In the genomic region with DNA sequence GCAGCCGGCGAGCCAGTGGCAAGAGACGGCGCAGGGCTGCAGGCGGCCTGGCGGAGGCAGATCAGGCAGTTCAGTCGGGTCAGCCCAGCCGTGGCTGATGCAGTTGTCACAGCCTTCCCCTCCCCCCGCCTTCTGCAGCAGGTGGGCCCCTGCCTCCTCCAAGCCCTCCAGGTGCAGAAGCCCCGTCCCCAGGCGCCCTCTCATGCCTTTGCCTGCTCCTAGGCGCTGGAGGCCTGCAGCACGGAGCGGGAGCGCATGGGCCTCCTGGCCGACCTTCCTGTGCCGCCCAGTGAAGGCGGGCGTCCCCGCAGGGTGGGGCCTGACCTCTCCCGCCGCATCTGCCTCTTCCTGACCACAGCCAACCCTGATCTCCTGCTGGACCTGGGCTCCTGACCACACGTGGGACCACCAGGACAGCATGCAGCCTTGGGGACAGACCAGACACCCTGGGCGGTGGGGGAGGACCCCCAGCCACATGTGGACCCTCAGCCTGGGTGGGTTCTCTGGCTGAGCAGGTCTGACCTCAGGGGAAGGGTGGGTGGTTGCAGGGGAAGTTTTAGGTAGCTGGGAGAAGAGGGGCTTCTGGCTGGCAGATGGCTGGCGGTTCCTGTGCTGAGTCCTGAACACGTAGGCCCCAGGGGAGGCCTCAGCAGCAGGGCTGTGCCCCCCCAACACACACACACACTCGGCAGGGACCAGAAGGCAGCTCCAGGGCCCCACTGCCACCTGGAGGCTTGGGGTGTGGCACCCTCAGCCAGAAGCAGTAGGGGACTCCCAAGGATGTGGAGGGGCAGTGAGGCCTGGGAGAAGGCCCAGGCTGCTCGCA, we compare ENCODE assay signal across 18 cellular contexts. TPM values are rescaled to one million over a fixed set of nuclear protein-coding genes. Genes with fewer than 3 reads are reported as not detected.
A peak's percentile ranks its signal among the peaks of the same experiment; 100 is the strongest.
DNase-seq lines count a peak whose midpoint lies in the region; ATAC-seq, FAIRE-seq and TF ChIP-seq lines count a peak whose summit lies in the region.
"Had no signal": no experiment of that assay in that cellular context is flagged by ENCODE, and none has a peak within 500 bp of the region (broad histone marks: within the 10 kb centered on the region; RNA-seq: fewer than 3 reads in every experiment).

No MANE protein-coding gene starts in this region.

- peaks cover 5% of the 10 kb centered on the region; the same call in 1 of the 2 replicates for H3K9me1 ChIP-seq in IMR-90 (ENCODE audit: insufficient read depth, low read length)

- no peak overlapping the region for H3K4me3 ChIP-seq in BLaER1 treated with 17β-estradiol and CSF1 and Interleukin-3, amounts not matched to agents 10 nM and 100 nM
- H3K4me3 ChIP-seq in IMR-90 (ENCODE audit: insufficient read depth, low read depth, low read length) (no peak overlapping the region), GM12878 (no peak overlapping the region), neuronal stem cell (ENCODE audit: low read length in 2 of 2) (no peak overlapping the region)
- H3K4me3 ChIP-seq: ascending aorta, sigmoid colon, uterus had no signal

- H2BK15ac ChIP-seq in IMR-90 (ENCODE audit: low read depth, low read length) (no peak overlapping the region), neuronal stem cell (ENCODE audit: low read length) (no peak overlapping the region)

- in situ Hi-C loops in IMR-90 (cut with MboI; ENCODE audit: low sequenced_read_pairs) (no loop called here), GM12878 (cut with MboI) (no loop called here)

- dilution Hi-C loops in IMR-90 (cut with HindIII; ENCODE audit: low sequenced_read_pairs, unreplicated experiment): no loop called here

- H3K18ac ChIP-seq in IMR-90 (ENCODE audit: low read depth, low read length) (no peak overlapping the region), neuronal stem cell (ENCODE audit: low read length) (no peak overlapping the region)

- TF ChIP-seq RAD21 in IMR-90 (IDR thresholded peaks at IDR 0.05; ENCODE audit: low read length) (no peak), GM12878 (IDR thresholded peaks at IDR 0.05; ENCODE audit: insufficient read depth, low read depth, low read length) (no peak)

- no peak overlapping the region for H3K4ac ChIP-seq in IMR-90 (ENCODE audit: low read depth, low read length)
- H3K4ac ChIP-seq in neuronal stem cell (ENCODE audit: low read length): no peak overlapping the region

- H2BK120ac ChIP-seq in IMR-90 (ENCODE audit: low read depth, low read length): no peak overlapping the region
- no peak overlapping the region for H2BK120ac ChIP-seq in neuronal stem cell (ENCODE audit: low read depth, low read length)

- H4K91ac ChIP-seq in IMR-90 (ENCODE audit: insufficient read depth, low read depth, low read length) (no peak overlapping the region), neuronal stem cell (ENCODE audit: low read depth, low read length, poor library complexity) (no peak overlapping the region)

- peaks cover 21 to 41% (median 33%) of the 10 kb centered on the region in 10 experiments for H3K4me1 ChIP-seq in BLaER1 treated with 17β-estradiol and CSF1 and Interleukin-3, amounts not matched to agents 10 nM and 100 nM
- H3K4me1 ChIP-seq in IMR-90 (ENCODE audit: control insufficient read depth, insufficient read depth, low read length) (peaks cover 14% of the 10 kb centered on the region), GM12878 (ENCODE audit: control insufficient read depth, insufficient read depth, low read length) (peaks cover 12% of the 10 kb centered on the region), neuronal stem cell (ENCODE audit: control insufficient read depth in 2 of 2, insufficient read depth in 1 of 2, low read depth in 1 of 2, low read length in 2 of 2) (peaks cover 9 to 14% of the 10 kb centered on the region in 2 donors)

- peak overlapping the region in 5 of 11 experiments; percentile 1 to 100 (median 26); a peak in 3 of 22 replicates for H3K4me2 ChIP-seq in BLaER1 treated with 17β-estradiol and CSF1 and Interleukin-3, amounts not matched to agents 10 nM and 100 nM
- H3K4me2 ChIP-seq in IMR-90 (ENCODE audit: low read depth, low read length): no peak overlapping the region
- no peak overlapping the region for H3K4me2 ChIP-seq in GM12878 (ENCODE audit: control insufficient read depth, insufficient read depth)
- no peak overlapping the region for H3K4me2 ChIP-seq in neuronal stem cell (ENCODE audit: insufficient read depth, low read length, poor library complexity, severe bottlenecking)

- H3K23ac ChIP-seq in IMR-90 (ENCODE audit: low read depth, low read length): no peak overlapping the region
- H3K23ac ChIP-seq in neuronal stem cell (ENCODE audit: low read depth, low read length, poor library complexity): peak overlapping the region; percentile 91

- peaks cover 48 to 67% (median 59%) of the 10 kb centered on the region in 11 experiments for H3K36me3 ChIP-seq in BLaER1 treated with 17β-estradiol and CSF1 and Interleukin-3, amounts not matched to agents 10 nM and 100 nM
- peaks cover 33% of the 10 kb centered on the region for H3K36me3 ChIP-seq in IMR-90 (ENCODE audit: control insufficient read depth, insufficient read depth, low read length)
- peaks cover 2 to 8% of the 10 kb centered on the region in 2 experiments; a peak in 3 of 4 replicates for H3K36me3 ChIP-seq in GM12878 (ENCODE audit: control insufficient read depth in 2 of 2, insufficient read depth in 2 of 2, low read length in 1 of 2)
- peaks cover 32 to 69% of the 10 kb centered on the region in 2 donors for H3K36me3 ChIP-seq in neuronal stem cell (replicated peaks in 1 of 2; ENCODE audit: control insufficient read depth in 2 of 2, insufficient read depth in 2 of 2, low read length in 2 of 2)
- H3K36me3 ChIP-seq: uterus had no signal

- BruUV-seq in IMR-90 (replicated peaks; lab: Mats Ljungman, UMichigan): no TSS peak
- BruUV-seq in GM12878 (replicated peaks; lab: Mats Ljungman, UMichigan): no TSS peak

- no peak for TF ChIP-seq EP300 in GM12878 (IDR thresholded peaks at IDR 0.05; ENCODE audit: borderline replicate concordance in 1 of 2, control insufficient read depth in 1 of 2, low read depth in 2 of 2, low read length in 2 of 2)

- H3K56ac ChIP-seq in IMR-90 (ENCODE audit: extremely low read depth, insufficient read depth, low read length): no peak overlapping the region

- H3K9ac ChIP-seq in BLaER1 treated with 17β-estradiol and CSF1 and Interleukin-3, amounts not matched to agents 10 nM and 100 nM: peak overlapping the region in 6 of 11 experiments; percentile 18 to 98 (median 74); a peak in 7 of 22 replicates
- H3K9ac ChIP-seq in IMR-90 (ENCODE audit: low read depth, low read length) (no peak overlapping the region), GM12878 (ENCODE audit: control insufficient read depth, insufficient read depth, low read length) (no peak overlapping the region), neuronal stem cell (ENCODE audit: low read depth, low read length, poor library complexity) (peak overlapping the region; percentile 44)
- H3K9ac ChIP-seq: parathyroid adenoma had no signal

- no peak for DNase-seq in IMR-90
- no peak for DNase-seq in GM12878 (ENCODE audit: low read depth, low spot score)
- DNase-seq in neuronal stem cell (ENCODE audit: low spot score): no peak
- DNase-seq: head of caudate nucleus, MM.1S, NCI-H748 treated with DMSO at 0.1 percent for 48 hours, SHP77, sigmoid colon, SW 1271, uterus had no signal

- no peak overlapping the region for H2BK20ac ChIP-seq in IMR-90 (ENCODE audit: low read depth, low read length)

- H3K79me2 ChIP-seq in GM12878 (ENCODE audit: control insufficient read depth, insufficient read depth, low read length): peaks cover 35% of the 10 kb centered on the region

- POLR2A ChIA-PET in IMR-90 (lab: Charles Lee; ENCODE audit: unreplicated experiment): no interaction called here
- POLR2A ChIA-PET in GM12878 (lab: Charles Lee): no interaction called here

- no peak for FAIRE-seq in GM12878 (lab: Jason Lieb, UNC)
- FAIRE-seq: GM19239 had no signal

- RAD21 ChIA-PET in GM12878 (lab: Charles Lee; ENCODE audit: unreplicated experiment): no interaction called here

- CTCF ChIA-PET in IMR-90 (lab: Yijun Ruan, JAX): no interaction called here
- CTCF ChIA-PET in GM12878 (lab: Yijun Ruan, JAX): no interaction called here

- TF ChIP-seq POLR2A in IMR-90 (IDR thresholded peaks at IDR 0.05; ENCODE audit: low read depth, low read length) (no peak), GM12878 (IDR thresholded peaks at IDR 0.05; ENCODE audit: low read depth, low read length) (peak; percentile 51)

- peak overlapping the region; percentile 49 for H2AFZ ChIP-seq in IMR-90 (replicated peaks; ENCODE audit: low read length, poor library complexity)
- H2AFZ ChIP-seq in GM12878 (ENCODE audit: control insufficient read depth, low read depth, low read length): no peak overlapping the region
- no peak overlapping the region for H2AFZ ChIP-seq in neuronal stem cell (ENCODE audit: low read length)
- H2AFZ ChIP-seq: parathyroid adenoma had no signal

- H4K20me1 ChIP-seq in BLaER1 treated with 17β-estradiol and CSF1 and Interleukin-3, amounts not matched to agents 10 nM and 100 nM: peaks cover 67 to 86% (median 73%) of the 10 kb centered on the region in 11 experiments
- peaks cover 21% of the 10 kb centered on the region for H4K20me1 ChIP-seq in IMR-90 (ENCODE audit: insufficient read depth, low read length)
- no peaks in the 10 kb centered on the region for H4K20me1 ChIP-seq in GM12878 (ENCODE audit: control insufficient read depth, insufficient read depth)

- H3K27me3 ChIP-seq in BLaER1 treated with 17β-estradiol and CSF1 and Interleukin-3, amounts not matched to agents 10 nM and 100 nM: no peaks in the 10 kb centered on the region
- H3K27me3 ChIP-seq in IMR-90 (ENCODE audit: control insufficient read depth, insufficient read depth, low read length) (no peaks in the 10 kb centered on the region), GM12878 (replicated peaks in 1 of 2; ENCODE audit: control insufficient read depth in 2 of 2, insufficient read depth in 2 of 2, low read length in 1 of 2) (no peaks in the 10 kb centered on the region), neuronal stem cell (ENCODE audit: control insufficient read depth in 3 of 3, insufficient read depth in 3 of 3, low read depth in 1 of 3, low read length in 3 of 3) (no peaks in the 10 kb centered on the region)
- H3K27me3 ChIP-seq: ascending aorta, dorsolateral prefrontal cortex, sigmoid colon, uterus had no signal

- H2BK5ac ChIP-seq in IMR-90 (ENCODE audit: low read depth, low read length, poor library complexity, severe bottlenecking): no peak overlapping the region
- H2BK5ac ChIP-seq in neuronal stem cell (ENCODE audit: low read length): peak overlapping the region; percentile 66

- H3K79me1 ChIP-seq in IMR-90 (ENCODE audit: low read depth in 1 of 2, low read length in 2 of 2) (peaks cover 17 to 61% of the 10 kb centered on the region in 2 experiments), neuronal stem cell (ENCODE audit: low read depth, low read length) (peaks cover 35% of the 10 kb centered on the region)

- H2AK5ac ChIP-seq in IMR-90 (ENCODE audit: low read depth, low read length) (no peak overlapping the region), neuronal stem cell (ENCODE audit: low read depth, low read length) (no peak overlapping the region)

- H3K9me3 ChIP-seq in BLaER1 treated with 17β-estradiol and CSF1 and Interleukin-3, amounts not matched to agents 10 nM and 100 nM (replicated peaks in 1 of 11): no peaks in the 10 kb centered on the region
- no peaks in the 10 kb centered on the region for H3K9me3 ChIP-seq in IMR-90 (ENCODE audit: control insufficient read depth, insufficient read depth, low read length)
- no peaks in the 10 kb centered on the region for H3K9me3 ChIP-seq in GM12878 (replicated peaks; ENCODE audit: control insufficient read depth, insufficient read depth, low read length)
- no peaks in the 10 kb centered on the region for H3K9me3 ChIP-seq in neuronal stem cell (replicated peaks in 1 of 2; ENCODE audit: control insufficient read depth in 2 of 2, insufficient read depth in 1 of 2, low read depth in 1 of 2, low read length in 2 of 2)
- H3K9me3 ChIP-seq: ascending aorta, sigmoid colon, uterus had no signal

- H2BK12ac ChIP-seq in neuronal stem cell (ENCODE audit: low read length): no peak overlapping the region

- H3K14ac ChIP-seq in IMR-90 (replicated peaks; ENCODE audit: low read depth, low read length) (no peak overlapping the region), neuronal stem cell (ENCODE audit: low read length) (no peak overlapping the region)

- no peak overlapping the region for H4K5ac ChIP-seq in IMR-90 (ENCODE audit: low read depth, low read length)

- H2AK9ac ChIP-seq in IMR-90 (replicated peaks; ENCODE audit: low read depth, low read length, poor library complexity): no peak overlapping the region

- WGBS in IMR-90 (ENCODE audit: extremely low coverage in 2 of 2, insufficient read length in 1 of 2), 2 experiments: 82% methylated on average over 6 of the region's 28 CpGs; no CpG with 5 or more reads in 1 of the 2 experiments
- 81% methylated on average over 27 of the region's 28 CpGs for WGBS in GM12878 (ENCODE audit: insufficient coverage, insufficient replicate concordance, low lambda C conversion rate, missing lambda C conversion rate)
- whole genome bisulfite sequencing in neuronal stem cell (ENCODE audit: extremely low coverage in 2 of 2, insufficient read length in 2 of 2, insufficient replicate concordance in 1 of 2), 2 donors: no CpG with 5 or more reads among the region's 28 CpGs

- no peak overlapping the region for H4K8ac ChIP-seq in IMR-90 (ENCODE audit: low read depth in 2 of 2, low read length in 2 of 2)
- H4K8ac ChIP-seq in neuronal stem cell (ENCODE audit: low read depth, low read length): no peak overlapping the region

- intact Hi-C loops in IMR-90 (cut with micrococcal nuclease) (no loop called here), GM12878 (cut with micrococcal nuclease; ENCODE audit: unreplicated experiment) (no loop called here)

- no peak for TF ChIP-seq CTCF in IMR-90 (conservative IDR thresholded peaks at IDR 0.05; ENCODE audit: low read depth, low read length)
- no peak for TF ChIP-seq CTCF in GM12878 (IDR thresholded peaks at IDR 0.05 in 2 of 3, conservative IDR thresholded peaks at IDR 0.05 in 1 of 3; ENCODE audit: control insufficient read depth in 2 of 3, extremely low read depth in 1 of 3, insufficient read depth in 1 of 3, low read depth in 3 of 3, low read length in 3 of 3)

- SMC1A ChIA-PET in GM12878 (lab: Charles Lee; ENCODE audit: uncharacterized antibody, unreplicated experiment): no interaction called here

- ATAC-seq in IMR-90 (ENCODE audit: low read depth) (no peak), GM12878 (no peak), HG03135 (IDR thresholded peaks at IDR 0.05; ENCODE audit: unreplicated experiment) (no peak), HG03039 (IDR thresholded peaks at IDR 0.05; ENCODE audit: unreplicated experiment) (no peak), HG03139 (IDR thresholded peaks at IDR 0.05; ENCODE audit: unreplicated experiment) (no peak)

- no peak overlapping the region for H3K27ac ChIP-seq in BLaER1 treated with 17β-estradiol and CSF1 and Interleukin-3, amounts not matched to agents 10 nM and 100 nM
- H3K27ac ChIP-seq in IMR-90 (ENCODE audit: insufficient read depth, low read length) (no peak overlapping the region), GM12878 (ENCODE audit: control insufficient read depth, insufficient read depth) (no peak overlapping the region), neuronal stem cell (replicated peaks; ENCODE audit: low read length) (no peak overlapping the region)
- H3K27ac ChIP-seq: ascending aorta, dorsolateral prefrontal cortex, parathyroid adenoma, sigmoid colon, uterus had no signal

RNA-seq across cellular contexts. Expression of a gene that starts 3.1 kb away (rescaled TPM):
- 68.5 and 73.3 TPM in 2 replicates for total RNA-seq in IMR-90 (2012; rRNA removed)
- polyA plus RNA-seq in IMR-90 (2012; rRNA removed): 80.4 and 87.2 TPM in 2 replicates
- 85.4 and 140 TPM in 2 replicates for polyA plus RNA-seq in IMR-90 (2012; cell fraction: cytosol; rRNA removed)
- polyA plus RNA-seq in IMR-90 (2012; cell fraction: nucleus; rRNA removed; ENCODE audit: low replicate concordance): 69.2 and 93.1 TPM in 2 replicates
- total RNA-seq in GM12878 (2013; cell fraction: nucleolus; rRNA removed): 26.9 and 32.5 TPM in 2 replicates
- 144 and 185 TPM in 2 replicates for total RNA-seq in GM12878 (2014; rRNA removed)
- total RNA-seq in GM12878 (2014; rRNA removed; fragmentation: Illumina TruSeq; extraction: Trizol): 92.3 and 109 TPM in 2 replicates
- total RNA-seq in GM12878 (2021): 184 and 190 TPM in 2 replicates
- polyA plus RNA-seq in GM12878 (2011; ENCODE audit: low read depth): 24.8 TPM
- polyA plus RNA-seq in GM12878 (2011; rRNA removed): 62.8 and 99.3 TPM in 2 replicates
- polyA plus RNA-seq in GM12878 (2011; cell fraction: cytosol; rRNA removed): 130 and 176 TPM in 2 replicates
- polyA plus RNA-seq in GM12878 (2011; cell fraction: nucleus; rRNA removed): 107 and 127 TPM in 2 replicates
- 75.1 and 85.8 TPM in 2 replicates for polyA plus RNA-seq in GM12878 (2012)
- 18.2 and 56.0 TPM in 2 replicates for polyA plus RNA-seq in GM12878 (2014; fragmentation: Illumina TruSeq; extraction: Trizol)
- 10 to 100 TPM in 1 of 2 experiments, 1 to 10 TPM in 1; 3.6 to 17.9 TPM for polyA plus RNA-seq in GM12878 (2014; fragmentation: Nextera tagmentation; extraction: Ambion mirVana)
- 189 and 209 TPM in 2 replicates for polyA plus RNA-seq in GM12878 (2014; rRNA removed)
- 100 to 1,000 TPM; 265 to 285 TPM for polyA plus RNA-seq in GM12878 (2016; fragmentation: Nextera tagmentation; extraction: Ambion mirVana)
- 31.2 and 42.9 TPM in 2 replicates for polyA minus RNA-seq in GM12878 (2011; rRNA and poly(A)+ RNA removed)
- 29.7 and 32.3 TPM in 2 replicates for polyA minus RNA-seq in GM12878 (2011; cell fraction: cytosol; rRNA and poly(A)+ RNA removed)
- polyA minus RNA-seq in GM12878 (2011; cell fraction: nucleus; rRNA and poly(A)+ RNA removed): 22.8 and 37.4 TPM in 2 replicates
- polyA plus RNA-seq in neuronal stem cell (2013, experiment 1 of 2): 108 TPM
- polyA plus RNA-seq in neuronal stem cell (2013, experiment 2 of 2): 110 TPM

RNA-seq across cellular contexts. Expression of a gene that starts 3.4 kb away (rescaled TPM):
- total RNA-seq in IMR-90 (2012; rRNA removed): 1.3 and 1.4 TPM in 2 replicates
- polyA plus RNA-seq in IMR-90 (2012; rRNA removed): 9.6 and 11.1 TPM in 2 replicates
- polyA plus RNA-seq in IMR-90 (2012; cell fraction: cytosol; rRNA removed): 2.9 and 4.0 TPM in 2 replicates
- polyA plus RNA-seq in IMR-90 (2012; cell fraction: nucleus; rRNA removed; ENCODE audit: low replicate concordance): 68.1 and 156 TPM in 2 replicates
- 54.8 and 65.8 TPM in 2 replicates for total RNA-seq in GM12878 (2013; cell fraction: nucleolus; rRNA removed)
- 6.2 and 9.5 TPM in 2 replicates for total RNA-seq in GM12878 (2014; rRNA removed)
- total RNA-seq in GM12878 (2014; rRNA removed; fragmentation: Illumina TruSeq; extraction: Trizol): 1.4 and 2.1 TPM in 2 replicates
- 15.8 and 16.9 TPM in 2 replicates for total RNA-seq in GM12878 (2021)
- polyA plus RNA-seq in GM12878 (2011; ENCODE audit: low read depth): 5.6 TPM
- 2.8 and 4.7 TPM in 2 replicates for polyA plus RNA-seq in GM12878 (2011; rRNA removed)
- 3.5 and 7.9 TPM in 2 replicates for polyA plus RNA-seq in GM12878 (2011; cell fraction: cytosol; rRNA removed)
- 152 and 178 TPM in 2 replicates for polyA plus RNA-seq in GM12878 (2011; cell fraction: nucleus; rRNA removed)
- polyA plus RNA-seq in GM12878 (2012): 10.3 and 11.2 TPM in 2 replicates
- polyA plus RNA-seq in GM12878 (2014; fragmentation: Illumina TruSeq; extraction: Trizol): 0.79 and 2.1 TPM in 2 replicates
- under 1 TPM; 0.29 to 0.80 TPM for polyA plus RNA-seq in GM12878 (2014; fragmentation: Nextera tagmentation; extraction: Ambion mirVana)
- polyA plus RNA-seq in GM12878 (2014; rRNA removed): 13.3 and 16.2 TPM in 2 replicates
- 1 to 10 TPM; 3.4 to 4.7 TPM for polyA plus RNA-seq in GM12878 (2016; fragmentation: Nextera tagmentation; extraction: Ambion mirVana)
- 1.6 and 5.0 TPM in 2 replicates for polyA minus RNA-seq in GM12878 (2011; rRNA and poly(A)+ RNA removed)
- polyA minus RNA-seq in GM12878 (2011; cell fraction: cytosol; rRNA and poly(A)+ RNA removed): 1.7 and 2.6 TPM in 2 replicates
- 18.6 and 28.8 TPM in 2 replicates for polyA minus RNA-seq in GM12878 (2011; cell fraction: nucleus; rRNA and poly(A)+ RNA removed)
- polyA plus RNA-seq in neuronal stem cell (2013, experiment 1 of 2): 3.6 TPM
- 3.3 TPM for polyA plus RNA-seq in neuronal stem cell (2013, experiment 2 of 2)

RNA-seq across cellular contexts. Expression of a gene that starts 4.7 kb away (rescaled TPM):
- total RNA-seq in IMR-90 (2012; rRNA removed) (12.7 and 15.3 TPM in 2 replicates), GM12878 (2014; rRNA removed) (49.8 and 55.5 TPM in 2 replicates), GM12878 (2014; rRNA removed; fragmentation: Illumina TruSeq; extraction: Trizol) (4.3 and 5.2 TPM in 2 replicates), GM12878 (2021) (46.7 and 47.7 TPM in 2 replicates)
- polyA plus RNA-seq in IMR-90 (2012; rRNA removed) (41.2 and 61.6 TPM in 2 replicates), GM12878 (2011; rRNA removed) (5.1 and 13.6 TPM in 2 replicates), GM12878 (2014; fragmentation: Illumina TruSeq; extraction: Trizol) (0.81 TPM in 1 of 2 replicates, not detected in the other), GM12878 (2014; fragmentation: Nextera tagmentation; extraction: Ambion mirVana) (1 to 10 TPM in 1 of 2 experiments, under 1 TPM in 1; 0.61 to 4.6 TPM), GM12878 (2014; rRNA removed) (51.7 and 63.4 TPM in 2 replicates), GM12878 (2016; fragmentation: Nextera tagmentation; extraction: Ambion mirVana) (10 to 100 TPM; 39.5 to 41.1 TPM)
- 33.9 and 84.6 TPM in 2 replicates for polyA plus RNA-seq in IMR-90 (2012; cell fraction: cytosol; rRNA removed)
- polyA plus RNA-seq in IMR-90 (2012; cell fraction: nucleus; rRNA removed; ENCODE audit: low replicate concordance): 163 and 393 TPM in 2 replicates
- total RNA-seq in GM12878 (2013; cell fraction: nucleolus; rRNA removed): 32.8 and 43.7 TPM in 2 replicates
- polyA plus RNA-seq in GM12878 (2011; ENCODE audit: low read depth): 10.7 TPM
- 28.1 and 60.3 TPM in 2 replicates for polyA plus RNA-seq in GM12878 (2011; cell fraction: cytosol; rRNA removed)
- 143 and 144 TPM in 2 replicates for polyA plus RNA-seq in GM12878 (2011; cell fraction: nucleus; rRNA removed)
- polyA plus RNA-seq in GM12878 (2012): 44.8 and 49.8 TPM in 2 replicates
- 1.2 and 7.4 TPM in 2 replicates for polyA minus RNA-seq in GM12878 (2011; rRNA and poly(A)+ RNA removed)
- 2.3 and 5.2 TPM in 2 replicates for polyA minus RNA-seq in GM12878 (2011; cell fraction: cytosol; rRNA and poly(A)+ RNA removed)
- polyA minus RNA-seq in GM12878 (2011; cell fraction: nucleus; rRNA and poly(A)+ RNA removed): 22.5 and 26.6 TPM in 2 replicates
- 38.5 TPM for polyA plus RNA-seq in neuronal stem cell (2013, experiment 1 of 2)
- 35.4 TPM for polyA plus RNA-seq in neuronal stem cell (2013, experiment 2 of 2)

RNA-seq across cellular contexts. Expression of a gene that starts 6.3 kb away (rescaled TPM):
- 9.1 and 10.6 TPM in 2 replicates for total RNA-seq in IMR-90 (2012; rRNA removed)
- polyA plus RNA-seq in IMR-90 (2012; rRNA removed): 30.8 and 34.0 TPM in 2 replicates
- 24.8 and 37.1 TPM in 2 replicates for polyA plus RNA-seq in IMR-90 (2012; cell fraction: cytosol; rRNA removed)
- polyA plus RNA-seq in IMR-90 (2012; cell fraction: nucleus; rRNA removed; ENCODE audit: low replicate concordance): 165 and 400 TPM in 2 replicates
- 28.8 and 39.6 TPM in 2 replicates for total RNA-seq in GM12878 (2013; cell fraction: nucleolus; rRNA removed)
- total RNA-seq in GM12878 (2014; rRNA removed): 22.2 and 26.2 TPM in 2 replicates
- 4.4 and 5.5 TPM in 2 replicates for total RNA-seq in GM12878 (2014; rRNA removed; fragmentation: Illumina TruSeq; extraction: Trizol)
- 18.3 and 18.5 TPM in 2 replicates for total RNA-seq in GM12878 (2021)
- polyA plus RNA-seq in GM12878 (2011; ENCODE audit: low read depth): 6.5 TPM
- polyA plus RNA-seq in GM12878 (2011; rRNA removed): 4.7 and 9.7 TPM in 2 replicates
- polyA plus RNA-seq in GM12878 (2011; cell fraction: cytosol; rRNA removed): 18.5 and 28.3 TPM in 2 replicates
- 87.6 and 94.0 TPM in 2 replicates for polyA plus RNA-seq in GM12878 (2011; cell fraction: nucleus; rRNA removed)
- polyA plus RNA-seq in GM12878 (2012): 19.6 and 21.3 TPM in 2 replicates
- polyA plus RNA-seq in GM12878 (2014; fragmentation: Illumina TruSeq; extraction: Trizol): 0.97 and 2.8 TPM in 2 replicates
- polyA plus RNA-seq in GM12878 (2014; fragmentation: Nextera tagmentation; extraction: Ambion mirVana): 1 to 10 TPM in 1 of 2 experiments, under 1 TPM in 1; 0.31 to 1.5 TPM
- 26.9 and 32.4 TPM in 2 replicates for polyA plus RNA-seq in GM12878 (2014; rRNA removed)
- polyA plus RNA-seq in GM12878 (2016; fragmentation: Nextera tagmentation; extraction: Ambion mirVana): 10 to 100 TPM; 25.3 to 26.1 TPM
- 5.9 and 9.0 TPM in 2 replicates for polyA minus RNA-seq in GM12878 (2011; rRNA and poly(A)+ RNA removed)
- 4.8 and 5.2 TPM in 2 replicates for polyA minus RNA-seq in GM12878 (2011; cell fraction: cytosol; rRNA and poly(A)+ RNA removed)
- 5.7 and 13.8 TPM in 2 replicates for polyA minus RNA-seq in GM12878 (2011; cell fraction: nucleus; rRNA and poly(A)+ RNA removed)
- polyA plus RNA-seq in neuronal stem cell (2013, experiment 1 of 2): 25.2 TPM
- polyA plus RNA-seq in neuronal stem cell (2013, experiment 2 of 2): 23.3 TPM

RNA-seq across cellular contexts. Expression of a gene that starts 6.7 kb away (rescaled TPM):
- 51.1 and 131 TPM in 2 replicates for total RNA-seq in IMR-90 (2012; rRNA removed)
- 62.6 and 75.9 TPM in 2 replicates for polyA plus RNA-seq in IMR-90 (2012; rRNA removed)
- polyA plus RNA-seq in IMR-90 (2012; cell fraction: cytosol; rRNA removed): 64.6 and 131 TPM in 2 replicates
- 50.7 and 143 TPM in 2 replicates for polyA plus RNA-seq in IMR-90 (2012; cell fraction: nucleus; rRNA removed; ENCODE audit: low replicate concordance)
- 45.7 and 59.5 TPM in 2 replicates for total RNA-seq in GM12878 (2013; cell fraction: nucleolus; rRNA removed)
- 88.8 and 106 TPM in 2 replicates for total RNA-seq in GM12878 (2014; rRNA removed)
- 11.0 and 13.5 TPM in 2 replicates for total RNA-seq in GM12878 (2014; rRNA removed; fragmentation: Illumina TruSeq; extraction: Trizol)
- 73.2 and 79.8 TPM in 2 replicates for total RNA-seq in GM12878 (2021)
- 11.7 TPM for polyA plus RNA-seq in GM12878 (2011; ENCODE audit: low read depth)
- 8.2 and 23.6 TPM in 2 replicates for polyA plus RNA-seq in GM12878 (2011; rRNA removed)
- 54.5 and 91.2 TPM in 2 replicates for polyA plus RNA-seq in GM12878 (2011; cell fraction: cytosol; rRNA removed)
- polyA plus RNA-seq in GM12878 (2011; cell fraction: nucleus; rRNA removed): 102 and 133 TPM in 2 replicates
- 44.3 and 48.4 TPM in 2 replicates for polyA plus RNA-seq in GM12878 (2012)
- polyA plus RNA-seq in GM12878 (2014; fragmentation: Illumina TruSeq; extraction: Trizol): 0.73 and 6.5 TPM in 2 replicates
- polyA plus RNA-seq in GM12878 (2014; fragmentation: Nextera tagmentation; extraction: Ambion mirVana): 1 to 10 TPM; 1.9 to 5.9 TPM
- 80.5 and 94.5 TPM in 2 replicates for polyA plus RNA-seq in GM12878 (2014; rRNA removed)
- 100 to 1,000 TPM; 115 to 129 TPM for polyA plus RNA-seq in GM12878 (2016; fragmentation: Nextera tagmentation; extraction: Ambion mirVana)
- polyA minus RNA-seq in GM12878 (2011; rRNA and poly(A)+ RNA removed): 8.8 and 27.4 TPM in 2 replicates
- polyA minus RNA-seq in GM12878 (2011; cell fraction: cytosol; rRNA and poly(A)+ RNA removed): 18.5 and 20.3 TPM in 2 replicates
- 17.7 and 27.6 TPM in 2 replicates for polyA minus RNA-seq in GM12878 (2011; cell fraction: nucleus; rRNA and poly(A)+ RNA removed)
- polyA plus RNA-seq in neuronal stem cell (2013, experiment 1 of 2): 52.2 TPM
- polyA plus RNA-seq in neuronal stem cell (2013, experiment 2 of 2): 50.6 TPM

Comparison
In these comparisons a context has a peak if more than half of its experiments do, and no peak if none do; other contexts are left out.
1. H3K9ac ChIP-seq: peak in BLaER1 treated with 17β-estradiol and CSF1 and Interleukin-3, amounts not matched to agents 10 nM and 100 nM (6 of 11) and neuronal stem cell (single experiment); none in IMR-90 (single experiment) and GM12878 (single experiment).